In genomic region chr2:130910931-130911330, GRCh38 we compare ENCODE assay signal across 24 cellular contexts.
"Had no signal": no experiment of that assay in that cellular context is flagged by ENCODE, and none has a peak within 500 bp of the region (broad histone marks: within the 10 kb centered on the region; RNA-seq: fewer than 3 reads in every experiment).

No MANE protein-coding gene starts in this region.

- H3K4me3 Mint-ChIP-seq: activated CD4-positive, alpha-beta memory T cell treated with anti-CD3 and anti-CD28 coated beads for 36 hours; activated CD4-positive, alpha-beta T cell treated with anti-CD3 and anti-CD28 coated beads, Interleukin-2, amount 10 ng/mL, durations not matched to agents 7 days and 5 days; activated naive CD4-positive, alpha-beta T cell treated with anti-CD3 and anti-CD28 coated beads, Interleukin-2, amount 10 ng/mL, durations not matched to agents 7 days and 5 days; activated naive CD8-positive, alpha-beta T cell treated with anti-CD3 and anti-CD28 coated beads for 36 hours; activated T-helper 17 cell treated with anti-CD3 and anti-CD28 coated beads, Interleukin-2, amount 50 U/mL, for 72 hours; IgD-negative memory B cell; T-helper 17 cell had no signal

- H3K4me3 ChIP-seq: MG63 had no signal

- DNase-seq: activated CD4-positive, alpha-beta memory T cell treated with anti-CD3 and anti-CD28 coated beads for 36 hours; activated CD4-positive, alpha-beta T cell treated with anti-CD3 and anti-CD28 coated beads, Interleukin-2, amount 10 ng/mL, durations not matched to agents 7 days and 5 days; activated CD4-positive, CD25-positive, alpha-beta regulatory T cell; activated CD8-positive, alpha-beta memory T cell treated with anti-CD3 and anti-CD28 coated beads for 24 hours; activated gamma-delta T cell treated with Interleukin-2 at 50 U/mL for 16 hours; activated naive CD4-positive, alpha-beta T cell treated with anti-CD3 and anti-CD28 coated beads, Interleukin-2, amount 10 ng/mL, durations not matched to agents 7 days and 5 days; activated naive CD8-positive, alpha-beta T cell treated with anti-CD3 and anti-CD28 coated beads for 36 hours; activated T-cell treated with anti-CD3 and anti-CD28 coated beads for 4 hours; activated T-cell treated with anti-CD3 and anti-CD28 coated beads, Interleukin-2, amount 50 U/mL, for 48 hours; brain microvascular endothelial cell; KG1; MG63; MV-4-11; NCI-H1092 treated with DMSO at 0.1 percent for 48 hours; NCI-H1436; NCI-H1694 treated with DMSO at 0.1 percent for 48 hours; NCI-H2029 treated with DMSO at 0.1 percent for 48 hours; NCI-H446; NCI-H524; SIG-M5; T-helper 17 cell; T-helper 9 cell had no signal

- H3K36me3 Mint-ChIP-seq: activated CD4-positive, alpha-beta memory T cell treated with anti-CD3 and anti-CD28 coated beads for 36 hours; activated naive CD4-positive, alpha-beta T cell treated with anti-CD3 and anti-CD28 coated beads, Interleukin-2, amount 10 ng/mL, durations not matched to agents 7 days and 5 days; activated naive CD8-positive, alpha-beta T cell treated with anti-CD3 and anti-CD28 coated beads for 36 hours; IgD-negative memory B cell had no signal

- H3K27ac ChIP-seq: brain microvascular endothelial cell had no signal

- H3K27ac Mint-ChIP-seq: activated CD4-positive, alpha-beta memory T cell treated with anti-CD3 and anti-CD28 coated beads for 36 hours; activated CD4-positive, alpha-beta T cell treated with anti-CD3 and anti-CD28 coated beads, Interleukin-2, amount 10 ng/mL, durations not matched to agents 7 days and 5 days; activated naive CD4-positive, alpha-beta T cell treated with anti-CD3 and anti-CD28 coated beads, Interleukin-2, amount 10 ng/mL, durations not matched to agents 7 days and 5 days; activated naive CD8-positive, alpha-beta T cell treated with anti-CD3 and anti-CD28 coated beads for 36 hours; activated T-helper 17 cell treated with anti-CD3 and anti-CD28 coated beads, Interleukin-2, amount 50 U/mL, for 72 hours; IgD-negative memory B cell; T-helper 17 cell had no signal

- H3K9me3 ChIP-seq: MG63 had no signal

- H3K9me3 Mint-ChIP-seq: activated CD4-positive, alpha-beta memory T cell treated with anti-CD3 and anti-CD28 coated beads for 36 hours; activated naive CD4-positive, alpha-beta T cell treated with anti-CD3 and anti-CD28 coated beads, Interleukin-2, amount 10 ng/mL, durations not matched to agents 7 days and 5 days; activated naive CD8-positive, alpha-beta T cell treated with anti-CD3 and anti-CD28 coated beads for 36 hours; activated T-helper 17 cell treated with anti-CD3 and anti-CD28 coated beads, Interleukin-2, amount 50 U/mL, for 72 hours had no signal

- H3K36me3 ChIP-seq: brain microvascular endothelial cell, MG63 had no signal

- H3K4me1 Mint-ChIP-seq: activated CD4-positive, alpha-beta T cell treated with anti-CD3 and anti-CD28 coated beads, Interleukin-2, amount 10 ng/mL, durations not matched to agents 7 days and 5 days; activated naive CD4-positive, alpha-beta T cell treated with anti-CD3 and anti-CD28 coated beads, Interleukin-2, amount 10 ng/mL, durations not matched to agents 7 days and 5 days; activated naive CD8-positive, alpha-beta T cell treated with anti-CD3 and anti-CD28 coated beads for 36 hours; activated T-helper 17 cell treated with anti-CD3 and anti-CD28 coated beads, Interleukin-2, amount 50 U/mL, for 72 hours had no signal

- H3K27me3 ChIP-seq: MG63 had no signal
